ENCODE assay signal across 2 cellular contexts in the genomic region with DNA sequence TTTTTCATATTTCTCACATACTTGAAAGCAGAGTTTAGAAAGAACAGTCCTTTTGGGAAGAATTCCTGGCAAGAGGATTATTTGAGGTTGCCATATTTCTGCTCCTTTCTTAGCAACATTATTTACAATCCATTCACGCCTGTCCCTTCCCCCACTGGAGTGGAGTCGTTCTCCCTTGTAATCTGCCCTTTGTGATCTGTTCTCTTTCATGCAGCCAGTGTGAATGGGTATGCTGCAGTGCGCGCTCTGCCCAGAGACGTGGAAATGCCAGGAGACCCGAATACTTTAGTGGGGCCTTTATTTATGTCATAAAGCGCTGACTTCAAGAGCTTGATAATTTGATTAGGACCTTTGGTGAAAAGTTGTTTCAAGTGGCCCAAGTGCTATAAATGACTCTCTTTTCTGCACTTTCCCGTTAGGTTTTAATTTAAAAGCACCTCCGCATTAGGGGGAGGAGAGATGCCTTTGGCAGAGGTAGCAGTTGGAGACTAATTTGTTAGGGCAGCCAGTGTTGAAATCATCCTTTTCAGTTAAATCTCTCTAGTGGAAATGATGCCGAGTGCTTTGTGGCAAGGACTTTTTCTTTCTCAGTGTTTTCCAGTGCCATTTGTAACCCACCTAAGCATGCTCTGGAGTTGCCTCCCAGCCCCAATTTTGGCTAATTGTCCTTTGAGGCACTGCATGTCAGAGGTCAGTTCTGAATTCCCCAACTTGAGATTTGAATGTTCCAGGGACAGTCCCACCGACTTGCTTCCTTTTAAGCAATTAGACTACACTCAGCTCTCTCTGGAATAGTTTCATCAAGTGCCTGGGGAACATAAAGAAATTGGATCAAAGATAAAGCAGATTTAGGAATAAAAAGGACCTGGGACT.
A peak's percentile ranks its signal among the peaks of the same experiment; 100 is the strongest.
TF ChIP-seq lines count a peak whose summit lies in the region.

No MANE protein-coding gene starts in this region.

TF ChIP-seq in GM12878, 131 proteins besides CTCF, POLR2A, EP300 and RAD21 (continues in another document):
- TF ChIP-seq, protein P1, sequence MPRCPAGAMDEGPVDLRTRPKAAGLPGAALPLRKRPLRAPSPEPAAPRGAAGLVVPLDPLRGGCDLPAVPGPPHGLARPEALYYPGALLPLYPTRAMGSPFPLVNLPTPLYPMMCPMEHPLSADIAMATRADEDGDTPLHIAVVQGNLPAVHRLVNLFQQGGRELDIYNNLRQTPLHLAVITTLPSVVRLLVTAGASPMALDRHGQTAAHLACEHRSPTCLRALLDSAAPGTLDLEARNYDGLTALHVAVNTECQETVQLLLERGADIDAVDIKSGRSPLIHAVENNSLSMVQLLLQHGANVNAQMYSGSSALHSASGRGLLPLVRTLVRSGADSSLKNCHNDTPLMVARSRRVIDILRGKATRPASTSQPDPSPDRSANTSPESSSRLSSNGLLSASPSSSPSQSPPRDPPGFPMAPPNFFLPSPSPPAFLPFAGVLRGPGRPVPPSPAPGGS (IDR thresholded peaks at IDR 0.05; ENCODE audit: borderline replicate concordance, insufficient read depth, low read depth, low read length, poor library complexity, severe bottlenecking) = no peak
- TF ChIP-seq IKZF1 (conservative IDR thresholded peaks at IDR 0.05) (0 out of 2 replicates have a peak, but pooled peaks have one; percentile 15), MTA2 (IDR thresholded peaks at IDR 0.05; ENCODE audit: low read depth) (0 out of 2 replicates have a peak, but pooled peaks have one; percentile 18), JUNB (IDR thresholded peaks at IDR 0.05) (peak; percentile 17; the same call in 1 of the 2 replicates), POLR2AphosphoS5 (IDR thresholded peaks at IDR 0.05; ENCODE audit: low read length) (no peak), STAT1 (conservative IDR thresholded peaks at IDR 0.05) (no peak), EGR1 (IDR thresholded peaks at IDR 0.05; ENCODE audit: borderline replicate concordance in 1 of 2, low read depth in 2 of 2, low read length in 2 of 2) (no peak), DPF2 (IDR thresholded peaks at IDR 0.05) (0 out of 2 replicates have a peak, but pooled peaks have one; percentile 26), RUNX3 (IDR thresholded peaks at IDR 0.05; ENCODE audit: low read length) (no peak), GABPA (IDR thresholded peaks at IDR 0.05; ENCODE audit: low read depth) (no peak), IRF4 (IDR thresholded peaks at IDR 0.05; ENCODE audit: low read depth, low read length) (no peak), GATAD2B (conservative IDR thresholded peaks at IDR 0.05; ENCODE audit: low read depth) (no peak), NR2F1 (conservative IDR thresholded peaks at IDR 0.05) (0 out of 2 replicates have a peak, but pooled peaks have one; percentile 17)
- TF ChIP-seq, protein P2, sequence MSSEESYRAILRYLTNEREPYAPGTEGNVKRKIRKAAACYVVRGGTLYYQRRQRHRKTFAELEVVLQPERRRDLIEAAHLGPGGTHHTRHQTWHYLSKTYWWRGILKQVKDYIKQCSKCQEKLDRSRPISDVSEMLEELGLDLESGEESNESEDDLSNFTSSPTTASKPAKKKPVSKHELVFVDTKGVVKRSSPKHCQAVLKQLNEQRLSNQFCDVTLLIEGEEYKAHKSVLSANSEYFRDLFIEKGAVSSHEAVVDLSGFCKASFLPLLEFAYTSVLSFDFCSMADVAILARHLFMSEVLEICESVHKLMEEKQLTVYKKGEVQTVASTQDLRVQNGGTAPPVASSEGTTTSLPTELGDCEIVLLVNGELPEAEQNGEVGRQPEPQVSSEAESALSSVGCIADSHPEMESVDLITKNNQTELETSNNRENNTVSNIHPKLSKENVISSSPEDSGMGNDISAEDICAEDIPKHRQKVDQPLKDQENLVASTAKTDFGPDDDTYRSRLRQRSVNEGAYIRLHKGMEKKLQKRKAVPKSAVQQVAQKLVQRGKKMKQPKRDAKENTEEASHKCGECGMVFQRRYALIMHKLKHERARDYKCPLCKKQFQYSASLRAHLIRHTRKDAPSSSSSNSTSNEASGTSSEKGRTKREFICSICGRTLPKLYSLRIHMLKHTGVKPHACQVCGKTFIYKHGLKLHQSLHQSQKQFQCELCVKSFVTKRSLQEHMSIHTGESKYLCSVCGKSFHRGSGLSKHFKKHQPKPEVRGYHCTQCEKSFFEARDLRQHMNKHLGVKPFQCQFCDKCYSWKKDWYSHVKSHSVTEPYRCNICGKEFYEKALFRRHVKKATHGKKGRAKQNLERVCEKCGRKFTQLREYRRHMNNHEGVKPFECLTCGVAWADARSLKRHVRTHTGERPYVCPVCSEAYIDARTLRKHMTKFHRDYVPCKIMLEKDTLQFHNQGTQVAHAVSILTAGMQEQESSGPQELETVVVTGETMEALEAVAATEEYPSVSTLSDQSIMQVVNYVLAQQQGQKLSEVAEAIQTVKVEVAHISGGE (CRISPR knock-in tag; IDR thresholded peaks at IDR 0.05) = no peak
- TF ChIP-seq, protein P3, sequence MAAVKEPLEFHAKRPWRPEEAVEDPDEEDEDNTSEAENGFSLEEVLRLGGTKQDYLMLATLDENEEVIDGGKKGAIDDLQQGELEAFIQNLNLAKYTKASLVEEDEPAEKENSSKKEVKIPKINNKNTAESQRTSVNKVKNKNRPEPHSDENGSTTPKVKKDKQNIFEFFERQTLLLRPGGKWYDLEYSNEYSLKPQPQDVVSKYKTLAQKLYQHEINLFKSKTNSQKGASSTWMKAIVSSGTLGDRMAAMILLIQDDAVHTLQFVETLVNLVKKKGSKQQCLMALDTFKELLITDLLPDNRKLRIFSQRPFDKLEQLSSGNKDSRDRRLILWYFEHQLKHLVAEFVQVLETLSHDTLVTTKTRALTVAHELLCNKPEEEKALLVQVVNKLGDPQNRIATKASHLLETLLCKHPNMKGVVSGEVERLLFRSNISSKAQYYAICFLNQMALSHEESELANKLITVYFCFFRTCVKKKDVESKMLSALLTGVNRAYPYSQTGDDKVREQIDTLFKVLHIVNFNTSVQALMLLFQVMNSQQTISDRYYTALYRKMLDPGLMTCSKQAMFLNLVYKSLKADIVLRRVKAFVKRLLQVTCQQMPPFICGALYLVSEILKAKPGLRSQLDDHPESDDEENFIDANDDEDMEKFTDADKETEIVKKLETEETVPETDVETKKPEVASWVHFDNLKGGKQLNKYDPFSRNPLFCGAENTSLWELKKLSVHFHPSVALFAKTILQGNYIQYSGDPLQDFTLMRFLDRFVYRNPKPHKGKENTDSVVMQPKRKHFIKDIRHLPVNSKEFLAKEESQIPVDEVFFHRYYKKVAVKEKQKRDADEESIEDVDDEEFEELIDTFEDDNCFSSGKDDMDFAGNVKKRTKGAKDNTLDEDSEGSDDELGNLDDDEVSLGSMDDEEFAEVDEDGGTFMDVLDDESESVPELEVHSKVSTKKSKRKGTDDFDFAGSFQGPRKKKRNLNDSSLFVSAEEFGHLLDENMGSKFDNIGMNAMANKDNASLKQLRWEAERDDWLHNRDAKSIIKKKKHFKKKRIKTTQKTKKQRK (IDR thresholded peaks at IDR 0.05; ENCODE audit: low read depth, low read length) = no peak
- TF ChIP-seq, protein P4, sequence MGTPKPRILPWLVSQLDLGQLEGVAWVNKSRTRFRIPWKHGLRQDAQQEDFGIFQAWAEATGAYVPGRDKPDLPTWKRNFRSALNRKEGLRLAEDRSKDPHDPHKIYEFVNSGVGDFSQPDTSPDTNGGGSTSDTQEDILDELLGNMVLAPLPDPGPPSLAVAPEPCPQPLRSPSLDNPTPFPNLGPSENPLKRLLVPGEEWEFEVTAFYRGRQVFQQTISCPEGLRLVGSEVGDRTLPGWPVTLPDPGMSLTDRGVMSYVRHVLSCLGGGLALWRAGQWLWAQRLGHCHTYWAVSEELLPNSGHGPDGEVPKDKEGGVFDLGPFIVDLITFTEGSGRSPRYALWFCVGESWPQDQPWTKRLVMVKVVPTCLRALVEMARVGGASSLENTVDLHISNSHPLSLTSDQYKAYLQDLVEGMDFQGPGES (IDR thresholded peaks at IDR 0.05) = no peak

TF ChIP-seq in HepG2, 621 proteins besides CTCF, POLR2A, EP300 and RAD21:
- TF ChIP-seq, protein P5, sequence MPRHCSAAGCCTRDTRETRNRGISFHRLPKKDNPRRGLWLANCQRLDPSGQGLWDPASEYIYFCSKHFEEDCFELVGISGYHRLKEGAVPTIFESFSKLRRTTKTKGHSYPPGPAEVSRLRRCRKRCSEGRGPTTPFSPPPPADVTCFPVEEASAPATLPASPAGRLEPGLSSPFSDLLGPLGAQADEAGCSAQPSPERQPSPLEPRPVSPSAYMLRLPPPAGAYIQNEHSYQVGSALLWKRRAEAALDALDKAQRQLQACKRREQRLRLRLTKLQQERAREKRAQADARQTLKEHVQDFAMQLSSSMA (CRISPR knock-in tag; IDR thresholded peaks at IDR 0.05) = no peak
- TF ChIP-seq HNF4A (CRISPR knock-in tag; IDR thresholded peaks at IDR 0.05) (peak; percentile 46; the same call in 1 of the 2 replicates), SOX13 (IDR thresholded peaks at IDR 0.05) (no peak), SOX13 (CRISPR knock-in tag; conservative IDR thresholded peaks at IDR 0.05 in 1 of 2, IDR thresholded peaks at IDR 0.05 in 1 of 2) (peak in 1 of 2 experiments; percentile 30; a peak in 1 of 4 replicates), ZNF629 (CRISPR knock-in tag; conservative IDR thresholded peaks at IDR 0.05) (peak; percentile 85), ZNF567 (CRISPR knock-in tag; IDR thresholded peaks at IDR 0.05; ENCODE audit: borderline replicate concordance) (no peak), GTF3A (CRISPR knock-in tag; conservative IDR thresholded peaks at IDR 0.05) (no peak), ZNF343 (CRISPR knock-in tag; IDR thresholded peaks at IDR 0.05) (no peak), ZNF180 (CRISPR knock-in tag; IDR thresholded peaks at IDR 0.05; ENCODE audit: borderline replicate concordance, low read depth) (no peak)
- TF ChIP-seq, protein P6, sequence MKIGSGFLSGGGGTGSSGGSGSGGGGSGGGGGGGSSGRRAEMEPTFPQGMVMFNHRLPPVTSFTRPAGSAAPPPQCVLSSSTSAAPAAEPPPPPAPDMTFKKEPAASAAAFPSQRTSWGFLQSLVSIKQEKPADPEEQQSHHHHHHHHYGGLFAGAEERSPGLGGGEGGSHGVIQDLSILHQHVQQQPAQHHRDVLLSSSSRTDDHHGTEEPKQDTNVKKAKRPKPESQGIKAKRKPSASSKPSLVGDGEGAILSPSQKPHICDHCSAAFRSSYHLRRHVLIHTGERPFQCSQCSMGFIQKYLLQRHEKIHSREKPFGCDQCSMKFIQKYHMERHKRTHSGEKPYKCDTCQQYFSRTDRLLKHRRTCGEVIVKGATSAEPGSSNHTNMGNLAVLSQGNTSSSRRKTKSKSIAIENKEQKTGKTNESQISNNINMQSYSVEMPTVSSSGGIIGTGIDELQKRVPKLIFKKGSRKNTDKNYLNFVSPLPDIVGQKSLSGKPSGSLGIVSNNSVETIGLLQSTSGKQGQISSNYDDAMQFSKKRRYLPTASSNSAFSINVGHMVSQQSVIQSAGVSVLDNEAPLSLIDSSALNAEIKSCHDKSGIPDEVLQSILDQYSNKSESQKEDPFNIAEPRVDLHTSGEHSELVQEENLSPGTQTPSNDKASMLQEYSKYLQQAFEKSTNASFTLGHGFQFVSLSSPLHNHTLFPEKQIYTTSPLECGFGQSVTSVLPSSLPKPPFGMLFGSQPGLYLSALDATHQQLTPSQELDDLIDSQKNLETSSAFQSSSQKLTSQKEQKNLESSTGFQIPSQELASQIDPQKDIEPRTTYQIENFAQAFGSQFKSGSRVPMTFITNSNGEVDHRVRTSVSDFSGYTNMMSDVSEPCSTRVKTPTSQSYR (CRISPR knock-in tag; IDR thresholded peaks at IDR 0.05; ENCODE audit: borderline replicate concordance) = peak; percentile 90
- TF ChIP-seq, protein P7, sequence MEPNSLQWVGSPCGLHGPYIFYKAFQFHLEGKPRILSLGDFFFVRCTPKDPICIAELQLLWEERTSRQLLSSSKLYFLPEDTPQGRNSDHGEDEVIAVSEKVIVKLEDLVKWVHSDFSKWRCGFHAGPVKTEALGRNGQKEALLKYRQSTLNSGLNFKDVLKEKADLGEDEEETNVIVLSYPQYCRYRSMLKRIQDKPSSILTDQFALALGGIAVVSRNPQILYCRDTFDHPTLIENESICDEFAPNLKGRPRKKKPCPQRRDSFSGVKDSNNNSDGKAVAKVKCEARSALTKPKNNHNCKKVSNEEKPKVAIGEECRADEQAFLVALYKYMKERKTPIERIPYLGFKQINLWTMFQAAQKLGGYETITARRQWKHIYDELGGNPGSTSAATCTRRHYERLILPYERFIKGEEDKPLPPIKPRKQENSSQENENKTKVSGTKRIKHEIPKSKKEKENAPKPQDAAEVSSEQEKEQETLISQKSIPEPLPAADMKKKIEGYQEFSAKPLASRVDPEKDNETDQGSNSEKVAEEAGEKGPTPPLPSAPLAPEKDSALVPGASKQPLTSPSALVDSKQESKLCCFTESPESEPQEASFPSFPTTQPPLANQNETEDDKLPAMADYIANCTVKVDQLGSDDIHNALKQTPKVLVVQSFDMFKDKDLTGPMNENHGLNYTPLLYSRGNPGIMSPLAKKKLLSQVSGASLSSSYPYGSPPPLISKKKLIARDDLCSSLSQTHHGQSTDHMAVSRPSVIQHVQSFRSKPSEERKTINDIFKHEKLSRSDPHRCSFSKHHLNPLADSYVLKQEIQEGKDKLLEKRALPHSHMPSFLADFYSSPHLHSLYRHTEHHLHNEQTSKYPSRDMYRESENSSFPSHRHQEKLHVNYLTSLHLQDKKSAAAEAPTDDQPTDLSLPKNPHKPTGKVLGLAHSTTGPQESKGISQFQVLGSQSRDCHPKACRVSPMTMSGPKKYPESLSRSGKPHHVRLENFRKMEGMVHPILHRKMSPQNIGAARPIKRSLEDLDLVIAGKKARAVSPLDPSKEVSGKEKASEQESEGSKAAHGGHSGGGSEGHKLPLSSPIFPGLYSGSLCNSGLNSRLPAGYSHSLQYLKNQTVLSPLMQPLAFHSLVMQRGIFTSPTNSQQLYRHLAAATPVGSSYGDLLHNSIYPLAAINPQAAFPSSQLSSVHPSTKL (CRISPR knock-in tag; IDR thresholded peaks at IDR 0.05) = 0 out of 2 replicates have a peak, but pooled peaks have one; percentile 24
- TF ChIP-seq, protein P8, sequence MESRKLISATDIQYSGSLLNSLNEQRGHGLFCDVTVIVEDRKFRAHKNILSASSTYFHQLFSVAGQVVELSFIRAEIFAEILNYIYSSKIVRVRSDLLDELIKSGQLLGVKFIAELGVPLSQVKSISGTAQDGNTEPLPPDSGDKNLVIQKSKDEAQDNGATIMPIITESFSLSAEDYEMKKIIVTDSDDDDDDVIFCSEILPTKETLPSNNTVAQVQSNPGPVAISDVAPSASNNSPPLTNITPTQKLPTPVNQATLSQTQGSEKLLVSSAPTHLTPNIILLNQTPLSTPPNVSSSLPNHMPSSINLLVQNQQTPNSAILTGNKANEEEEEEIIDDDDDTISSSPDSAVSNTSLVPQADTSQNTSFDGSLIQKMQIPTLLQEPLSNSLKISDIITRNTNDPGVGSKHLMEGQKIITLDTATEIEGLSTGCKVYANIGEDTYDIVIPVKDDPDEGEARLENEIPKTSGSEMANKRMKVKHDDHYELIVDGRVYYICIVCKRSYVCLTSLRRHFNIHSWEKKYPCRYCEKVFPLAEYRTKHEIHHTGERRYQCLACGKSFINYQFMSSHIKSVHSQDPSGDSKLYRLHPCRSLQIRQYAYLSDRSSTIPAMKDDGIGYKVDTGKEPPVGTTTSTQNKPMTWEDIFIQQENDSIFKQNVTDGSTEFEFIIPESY (CRISPR knock-in tag; IDR thresholded peaks at IDR 0.05) = peak; percentile 59
- TF ChIP-seq, protein P9, sequence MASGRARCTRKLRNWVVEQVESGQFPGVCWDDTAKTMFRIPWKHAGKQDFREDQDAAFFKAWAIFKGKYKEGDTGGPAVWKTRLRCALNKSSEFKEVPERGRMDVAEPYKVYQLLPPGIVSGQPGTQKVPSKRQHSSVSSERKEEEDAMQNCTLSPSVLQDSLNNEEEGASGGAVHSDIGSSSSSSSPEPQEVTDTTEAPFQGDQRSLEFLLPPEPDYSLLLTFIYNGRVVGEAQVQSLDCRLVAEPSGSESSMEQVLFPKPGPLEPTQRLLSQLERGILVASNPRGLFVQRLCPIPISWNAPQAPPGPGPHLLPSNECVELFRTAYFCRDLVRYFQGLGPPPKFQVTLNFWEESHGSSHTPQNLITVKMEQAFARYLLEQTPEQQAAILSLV (CRISPR knock-in tag; IDR thresholded peaks at IDR 0.05; ENCODE audit: borderline replicate concordance) = no peak
